Comparison of ENCODE assay signal across 25 cellular contexts in the genomic region with DNA sequence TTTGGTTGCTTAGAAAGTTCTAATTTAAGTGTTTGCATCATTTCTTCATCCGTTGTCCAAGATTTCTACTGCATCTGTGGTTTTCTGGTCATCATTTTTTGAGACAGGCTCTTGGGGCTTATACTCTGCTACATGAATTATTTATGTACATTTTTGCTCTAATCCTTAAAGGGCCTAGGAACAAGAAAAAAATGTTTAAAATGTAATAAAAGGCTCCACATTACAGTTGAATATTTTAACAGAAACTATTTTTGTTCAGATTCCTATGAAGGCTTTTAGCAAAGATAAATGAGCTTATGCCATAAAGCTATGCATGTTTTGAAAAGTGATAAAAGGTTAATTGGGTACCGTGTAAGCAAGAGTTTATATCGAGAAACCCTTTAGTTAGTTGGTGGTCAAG.
"Had no signal": no experiment of that assay in that cellular context is flagged by ENCODE, and none has a peak within 500 bp of the region (broad histone marks: within the 10 kb centered on the region; RNA-seq: fewer than 3 reads in every experiment).

No MANE protein-coding gene starts in this region.

- H3K27me3 ChIP-seq: body of pancreas, cardiac muscle cell, gastroesophageal sphincter, sigmoid colon, testis, vagina had no signal

- H3K4me1 Mint-ChIP-seq: activated CD4-positive, alpha-beta T cell treated with anti-CD3 and anti-CD28 coated beads, Interleukin-2, amount 10 ng/mL, durations not matched to agents 24 days and 14 days; activated CD8-positive, alpha-beta memory T cell treated with anti-CD3 and anti-CD28 coated beads, Interleukin-2, amount 10 ng/mL, durations not matched to agents 7 days and 5 days; activated naive CD4-positive, alpha-beta T cell treated with anti-CD3 and anti-CD28 coated beads, Interleukin-2, amount 10 ng/mL, durations not matched to agents 7 days and 5 days; natural killer cell had no signal

- ATAC-seq: activated CD4-positive, CD25-positive, alpha-beta regulatory T cell treated with anti-CD3 and anti-CD28 coated beads, Interleukin-2, amount 50 U/mL, for 24 hours; activated CD8-positive, alpha-beta memory T cell treated with anti-CD3 and anti-CD28 coated beads, Interleukin-2, amount 10 ng/mL, durations not matched to agents 7 days and 5 days; activated CD8-positive, alpha-beta T cell treated with anti-CD3 and anti-CD28 coated beads for 36 hours; body of pancreas; gastroesophageal sphincter; left ventricle myocardium superior; natural killer cell had no signal

- H3K27ac Mint-ChIP-seq: activated CD4-positive, alpha-beta T cell treated with anti-CD3 and anti-CD28 coated beads, Interleukin-2, amount 10 ng/mL, durations not matched to agents 24 days and 14 days; activated CD8-positive, alpha-beta memory T cell treated with anti-CD3 and anti-CD28 coated beads, Interleukin-2, amount 10 ng/mL, durations not matched to agents 7 days and 5 days; activated CD8-positive, alpha-beta T cell treated with anti-CD3 and anti-CD28 coated beads for 36 hours; activated naive CD4-positive, alpha-beta T cell treated with anti-CD3 and anti-CD28 coated beads, Interleukin-2, amount 10 ng/mL, durations not matched to agents 7 days and 5 days; dendritic cell treated with granulocyte-macrophage colony-stimulating factor and Interleukin-4, amounts not matched to agents 40 ng/mL and 50 ng/mL, for 4 days; natural killer cell; progenitor cell of endocrine pancreas had no signal

- H3K9me3 Mint-ChIP-seq: activated CD4-positive, alpha-beta T cell treated with anti-CD3 and anti-CD28 coated beads, Interleukin-2, amount 10 ng/mL, durations not matched to agents 24 days and 14 days; activated naive CD4-positive, alpha-beta T cell treated with anti-CD3 and anti-CD28 coated beads, Interleukin-2, amount 10 ng/mL, durations not matched to agents 7 days and 5 days; dendritic cell treated with granulocyte-macrophage colony-stimulating factor and Interleukin-4, amounts not matched to agents 40 ng/mL and 50 ng/mL, for 4 days had no signal

- H3K27ac ChIP-seq: body of pancreas, cardiac muscle cell, gastroesophageal sphincter, sigmoid colon, testis, vagina had no signal

- H3K36me3 ChIP-seq: cardiac muscle cell, gastroesophageal sphincter, sigmoid colon, vagina had no signal

- H3K4me1 ChIP-seq: body of pancreas, sigmoid colon, testis, vagina had no signal

- H3K4me3 Mint-ChIP-seq: activated CD4-positive, alpha-beta T cell treated with anti-CD3 and anti-CD28 coated beads, Interleukin-2, amount 10 ng/mL, durations not matched to agents 24 days and 14 days; activated CD8-positive, alpha-beta memory T cell treated with anti-CD3 and anti-CD28 coated beads, Interleukin-2, amount 10 ng/mL, durations not matched to agents 7 days and 5 days; activated CD8-positive, alpha-beta T cell treated with anti-CD3 and anti-CD28 coated beads for 36 hours; activated naive CD4-positive, alpha-beta T cell treated with anti-CD3 and anti-CD28 coated beads, Interleukin-2, amount 10 ng/mL, durations not matched to agents 7 days and 5 days; dendritic cell treated with granulocyte-macrophage colony-stimulating factor and Interleukin-4, amounts not matched to agents 40 ng/mL and 50 ng/mL, for 4 days; natural killer cell had no signal

- H3K4me3 ChIP-seq: body of pancreas, cardiac muscle cell, gastroesophageal sphincter, sigmoid colon, testis, vagina had no signal

- H3K27me3 Mint-ChIP-seq: activated CD4-positive, alpha-beta T cell treated with anti-CD3 and anti-CD28 coated beads, Interleukin-2, amount 10 ng/mL, durations not matched to agents 24 days and 14 days; activated CD8-positive, alpha-beta memory T cell treated with anti-CD3 and anti-CD28 coated beads, Interleukin-2, amount 10 ng/mL, durations not matched to agents 7 days and 5 days; activated naive CD4-positive, alpha-beta T cell treated with anti-CD3 and anti-CD28 coated beads, Interleukin-2, amount 10 ng/mL, durations not matched to agents 7 days and 5 days; dendritic cell treated with granulocyte-macrophage colony-stimulating factor and Interleukin-4, amounts not matched to agents 40 ng/mL and 50 ng/mL, for 4 days had no signal

- H3K36me3 Mint-ChIP-seq: activated CD8-positive, alpha-beta memory T cell treated with anti-CD3 and anti-CD28 coated beads, Interleukin-2, amount 10 ng/mL, durations not matched to agents 7 days and 5 days; activated naive CD4-positive, alpha-beta T cell treated with anti-CD3 and anti-CD28 coated beads, Interleukin-2, amount 10 ng/mL, durations not matched to agents 7 days and 5 days had no signal

- H3K9me3 ChIP-seq: body of pancreas, gastroesophageal sphincter, sigmoid colon, testis, vagina had no signal

- DNase-seq: activated CD4-positive, alpha-beta T cell treated with anti-CD3 and anti-CD28 coated beads, Interleukin-2, amount 10 ng/mL, durations not matched to agents 24 days and 14 days; activated CD8-positive, alpha-beta memory T cell treated with anti-CD3 and anti-CD28 coated beads, Interleukin-2, amount 10 ng/mL, durations not matched to agents 7 days and 5 days; activated CD8-positive, alpha-beta T cell treated with anti-CD3 and anti-CD28 coated beads for 36 hours; activated effector memory CD4-positive, alpha-beta T cell treated with anti-CD3 and anti-CD28 coated beads, Interleukin-2, amount 50 U/mL, for 16 hours; activated naive CD4-positive, alpha-beta T cell treated with anti-CD3 and anti-CD28 coated beads, Interleukin-2, amount 10 ng/mL, durations not matched to agents 7 days and 5 days; activated T-cell treated with anti-CD3 and anti-CD28 coated beads for 4 hours; anterior cingulate cortex; body of pancreas; effector CD4-positive, alpha-beta T cell; erythroblast; head of caudate nucleus; left ventricle myocardium superior; midbrain; natural killer cell; retina; sigmoid colon; stimulated activated CD4-positive, alpha-beta T cell treated with anti-CD3 and anti-CD28 coated beads, Interleukin-4, amount 100 ng/mL, for 1 hour; stimulated activated naive CD4-positive, alpha-beta T cell; testis had no signal
